8 cellular contexts compared by ENCODE assay signal in genomic region chr17:58005031-58005727, GRCh38. TPM values are rescaled to one million over a fixed set of nuclear protein-coding genes. Genes with fewer than 3 reads are reported as not detected.
DNase-seq lines count a peak whose midpoint lies in the region; ATAC-seq and TF ChIP-seq lines count a peak whose summit lies in the region.

No MANE protein-coding gene starts in this region.

- peaks cover 0 to 14% (median 9%) of the 10 kb centered on the region in 11 experiments; a peak in 11 of 22 replicates for H3K9me3 ChIP-seq in BLaER1 treated with 17β-estradiol and CSF1 and Interleukin-3, amounts not matched to agents 10 nM and 100 nM (replicated peaks in 1 of 11)
- no peaks in the 10 kb centered on the region for H3K9me3 ChIP-seq in mammary epithelial cell (replicated peaks; ENCODE audit: insufficient read depth, low read length)

- peaks cover 16% of the 10 kb centered on the region for H3K36me3 Mint-ChIP-seq in natural killer cell

- TF ChIP-seq CTCF in KMS-11 (conservative IDR thresholded peaks at IDR 0.05; ENCODE audit: low read depth, low read length) (no peak), mammary epithelial cell (conservative IDR thresholded peaks at IDR 0.05 in 1 of 2, IDR thresholded peaks at IDR 0.05 in 1 of 2; ENCODE audit: extremely low read depth in 1 of 2, insufficient read depth in 1 of 2, low read depth in 1 of 2, low read length in 2 of 2) (no peak), natural killer cell (IDR thresholded peaks at IDR 0.05) (no peak)

- peaks cover 52 to 63% (median 60%) of the 10 kb centered on the region in 11 experiments for H3K36me3 ChIP-seq in BLaER1 treated with 17β-estradiol and CSF1 and Interleukin-3, amounts not matched to agents 10 nM and 100 nM
- H3K36me3 ChIP-seq in KMS-11 (ENCODE audit: insufficient read depth), result peaks cover 41% of the 10 kb centered on the region; the same call in 1 of the 2 replicates
- H3K36me3 ChIP-seq in mammary epithelial cell (ENCODE audit: insufficient read depth, low read length), result peaks cover 44% of the 10 kb centered on the region

- H4K20me1 ChIP-seq in BLaER1 treated with 17β-estradiol and CSF1 and Interleukin-3, amounts not matched to agents 10 nM and 100 nM, result peaks cover 61 to 68% (median 65%) of the 10 kb centered on the region in 11 experiments
- H4K20me1 ChIP-seq in KMS-11 (ENCODE audit: insufficient read depth) (peaks cover 21% of the 10 kb centered on the region), mammary epithelial cell (ENCODE audit: insufficient read depth, low read length) (peaks cover 14% of the 10 kb centered on the region)

- H3K4me3 Mint-ChIP-seq in natural killer cell, result peak overlapping the region; percentile 99

- ATAC-seq in natural killer cell, result no peak
- ATAC-seq in HG02884 (IDR thresholded peaks at IDR 0.05; ENCODE audit: unreplicated experiment), result no peak

- H3K4me3 ChIP-seq in BLaER1 treated with 17β-estradiol and CSF1 and Interleukin-3, amounts not matched to agents 10 nM and 100 nM, result peak overlapping the region; percentile 85 to 99 (median 92)
- H3K4me3 ChIP-seq in KMS-11 (IDR thresholded peaks at IDR 0.05; ENCODE audit: insufficient read depth, low read depth, low read length) (no peak overlapping the region), mammary epithelial cell (replicated peaks in 1 of 3; ENCODE audit: insufficient read depth in 1 of 3, low read depth in 2 of 3, low read length in 3 of 3) (peak overlapping the region; percentile 78 to 97 (median 88))

- DNase-seq in mammary epithelial cell (peak; percentile 19), natural killer cell (no peak), HuH-7.5 (ENCODE audit: low spot score) (no peak), SHP77 (lab: John Stamatoyannopoulos, UW) (no peak), DMS 273 treated with DMSO at 0.1 percent for 48 hours (lab: John Stamatoyannopoulos, UW) (no peak)

- H3K79me2 ChIP-seq in KMS-11 (ENCODE audit: insufficient read depth, low read depth), result peaks cover 38% of the 10 kb centered on the region
- H3K79me2 ChIP-seq in mammary epithelial cell (ENCODE audit: insufficient read depth, low read length), result peaks cover 74% of the 10 kb centered on the region

- dilution Hi-C loops in mammary epithelial cell (cut with HindIII; ENCODE audit: low sequenced_read_pairs), result no loop called here

- peak overlapping the region in 9 of 11 experiments; percentile 95 to 100 (median 98); a peak in 14 of 22 replicates for H3K27ac ChIP-seq in BLaER1 treated with 17β-estradiol and CSF1 and Interleukin-3, amounts not matched to agents 10 nM and 100 nM
- no peak overlapping the region for H3K27ac ChIP-seq in KMS-11
- peak overlapping the region; percentile 96 for H3K27ac ChIP-seq in mammary epithelial cell (ENCODE audit: insufficient read depth, low read depth, low read length)

- H3K9ac ChIP-seq in BLaER1 treated with 17β-estradiol and CSF1 and Interleukin-3, amounts not matched to agents 10 nM and 100 nM, result peak overlapping the region; percentile 95 to 99 (median 98)
- H3K9ac ChIP-seq in KMS-11 (peak overlapping the region; percentile 99; the same call in 1 of the 2 replicates), mammary epithelial cell (ENCODE audit: insufficient read depth, low read length) (peak overlapping the region; percentile 99)

- 22% methylated on average over 12 of the region's 12 CpGs for WGBS in mammary epithelial cell (ENCODE audit: low coverage, missing lambda C conversion rate)

- no TSS peak for BruUV-seq in mammary epithelial cell (replicated peaks; lab: Mats Ljungman, UMichigan)

- in situ Hi-C loops in mammary epithelial cell (cut with MboI; ENCODE audit: low sequenced_read_pairs in 2 of 2), result loop anchor here in 1 of 2 donors (10.0 kb wide), 1 partner anchor 90 kb away; no protein-coding TSS in a partner anchor

- peaks cover 51 to 52% of the 10 kb centered on the region in 2 donors for H3K4me1 Mint-ChIP-seq in natural killer cell

- peak overlapping the region; percentile 99 for H3K27ac Mint-ChIP-seq in natural killer cell

- no peaks in the 10 kb centered on the region for H3K27me3 Mint-ChIP-seq in natural killer cell (ENCODE audit: low read depth in 2 of 2)

- H2AFZ ChIP-seq in KMS-11 (ENCODE audit: low read depth), result no peak overlapping the region
- no peak overlapping the region for H2AFZ ChIP-seq in mammary epithelial cell (ENCODE audit: low read depth, low read length)

- no peaks in the 10 kb centered on the region for H3K27me3 ChIP-seq in BLaER1 treated with 17β-estradiol and CSF1 and Interleukin-3, amounts not matched to agents 10 nM and 100 nM
- H3K27me3 ChIP-seq in KMS-11 (ENCODE audit: insufficient read depth, low read depth) (no peaks in the 10 kb centered on the region), mammary epithelial cell (ENCODE audit: insufficient read depth, low read length) (no peaks in the 10 kb centered on the region)

- H3K4me1 ChIP-seq in BLaER1 treated with 17β-estradiol and CSF1 and Interleukin-3, amounts not matched to agents 10 nM and 100 nM, result peaks cover 41 to 55% (median 45%) of the 10 kb centered on the region in 10 experiments
- H3K4me1 ChIP-seq in KMS-11 (ENCODE audit: low read depth, poor library complexity, severe bottlenecking) (peaks cover 36% of the 10 kb centered on the region), mammary epithelial cell (ENCODE audit: insufficient read depth, low read length) (peaks cover 21% of the 10 kb centered on the region)

- CTCF ChIA-PET in mammary epithelial cell (lab: Charles Lee; ENCODE audit: low non-redundant PET), result no interaction called here

- no peaks in the 10 kb centered on the region for H3K9me3 Mint-ChIP-seq in natural killer cell

- peak overlapping the region; percentile 83 to 94 (median 89) for H3K4me2 ChIP-seq in BLaER1 treated with 17β-estradiol and CSF1 and Interleukin-3, amounts not matched to agents 10 nM and 100 nM
- H3K4me2 ChIP-seq in KMS-11 (peak overlapping the region; percentile 96), mammary epithelial cell (ENCODE audit: insufficient read depth, low read depth, low read length) (peak overlapping the region; percentile 98)

- intact Hi-C loops in mammary epithelial cell (cut with micrococcal nuclease) (no loop called here), natural killer cell (cut with micrococcal nuclease) (loop anchor here (5.0 to 10.0 kb wide), 3 partner anchors 77 to 510 kb away; partner anchors contain the start of genes DYNLL2 and MTMR4)

RNA-seq across cellular contexts. Expression of gene SRSF1, which starts 1.9 kb away (rescaled TPM):
- total RNA-seq in mammary epithelial cell (100 to 1,000 TPM; 197 to 238 TPM), natural killer cell (100 to 1,000 TPM; 125 to 157 (median 137) TPM)
- 137 TPM for polyA plus RNA-seq in mammary epithelial cell
- polyA minus RNA-seq in mammary epithelial cell, result 258 TPM

RNA-seq across cellular contexts. Expression of gene VEZF1, which starts 17.1 kb away (rescaled TPM):
- total RNA-seq in mammary epithelial cell, result 10 to 100 TPM; 20.5 to 34.7 TPM
- polyA plus RNA-seq in mammary epithelial cell, result 17.6 TPM
- polyA minus RNA-seq in mammary epithelial cell, result 20.1 TPM
- total RNA-seq in natural killer cell, result 10 to 100 TPM; 49.8 to 64.6 (median 63.4) TPM

RNA-seq across cellular contexts. Expression of gene CUEDC1, which starts 50.0 kb away (rescaled TPM):
- total RNA-seq in mammary epithelial cell, result 10 to 100 TPM in 1 of 2 donors, 1 to 10 TPM in 1; 1.8 to 14.4 TPM
- 9.2 TPM for polyA plus RNA-seq in mammary epithelial cell
- 22.4 TPM for polyA minus RNA-seq in mammary epithelial cell
- 1 to 10 TPM; 1.5 to 3.7 (median 2.6) TPM for total RNA-seq in natural killer cell
